23 cellular contexts compared by ENCODE assay signal in genomic region chr2:10757814-10758286, GRCh38.
"Had no signal": no experiment of that assay in that cellular context is flagged by ENCODE, and none has a peak within 500 bp of the region (broad histone marks: within the 10 kb centered on the region; RNA-seq: fewer than 3 reads in every experiment).

No MANE protein-coding gene starts in this region.

- H3K4me3 ChIP-seq: coronary artery, left lung, lower lobe of right lung, pancreas, psoas muscle, testis, tibial nerve had no signal

- H3K27ac ChIP-seq: coronary artery, left lung, lower lobe of right lung, pancreas, psoas muscle, testis, tibial nerve had no signal

- FAIRE-seq: endothelial cell of umbilical vein, pancreas had no signal

- ATAC-seq: left lung; lower lobe of right lung; pancreas; psoas muscle; sciatic nerve; stimulated activated naive B cell treated with anti-CD40 and anti-IgM and Interleukin-4, amounts not matched to agents 10 μg/mL and 1 μg/mL and 100 μg/mL, for 72 hours; stimulated activated naive CD8-positive, alpha-beta T cell treated with anti-CD3 and anti-CD28 coated beads, Interleukin-15, amount 100 ng/mL, for 72 hours had no signal

- H3K27me3 ChIP-seq: left lung, pancreas, testis, tibial nerve had no signal

- H3K36me3 ChIP-seq: left lung, lower lobe of right lung, pancreas, tibial nerve had no signal

- DNase-seq: effector CD4-positive, alpha-beta T cell; endodermal cell; erythroblast; foreskin melanocyte; head of caudate nucleus; hippocampal formation; kidney glomerular epithelial cell; lower lobe of right lung; naive B cell; occipital lobe; psoas muscle; retina; stimulated activated CD4-positive, alpha-beta T cell treated with anti-CD3 and anti-CD28 coated beads, Interleukin-2, amount 100 ng/mL, for 24 hours; stimulated activated CD4-positive, alpha-beta T cell treated with anti-CD3 and anti-CD28 coated beads, Interleukin-4, amount 100 ng/mL, for 4 hours; stimulated activated naive B cell treated with anti-CD40 and anti-IgM and Interleukin-4, amounts not matched to agents 10 μg/mL and 1 μg/mL and 100 μg/mL, for 72 hours; stimulated activated naive CD8-positive, alpha-beta T cell treated with anti-CD3 and anti-CD28 coated beads, Interleukin-15, amount 100 ng/mL, for 72 hours; testis had no signal

- H3K9me3 ChIP-seq: left lung, lower lobe of right lung, pancreas, psoas muscle, testis, tibial nerve had no signal

- H3K4me1 ChIP-seq: left lung, lower lobe of right lung, pancreas, psoas muscle, testis had no signal
